In the genomic region with DNA sequence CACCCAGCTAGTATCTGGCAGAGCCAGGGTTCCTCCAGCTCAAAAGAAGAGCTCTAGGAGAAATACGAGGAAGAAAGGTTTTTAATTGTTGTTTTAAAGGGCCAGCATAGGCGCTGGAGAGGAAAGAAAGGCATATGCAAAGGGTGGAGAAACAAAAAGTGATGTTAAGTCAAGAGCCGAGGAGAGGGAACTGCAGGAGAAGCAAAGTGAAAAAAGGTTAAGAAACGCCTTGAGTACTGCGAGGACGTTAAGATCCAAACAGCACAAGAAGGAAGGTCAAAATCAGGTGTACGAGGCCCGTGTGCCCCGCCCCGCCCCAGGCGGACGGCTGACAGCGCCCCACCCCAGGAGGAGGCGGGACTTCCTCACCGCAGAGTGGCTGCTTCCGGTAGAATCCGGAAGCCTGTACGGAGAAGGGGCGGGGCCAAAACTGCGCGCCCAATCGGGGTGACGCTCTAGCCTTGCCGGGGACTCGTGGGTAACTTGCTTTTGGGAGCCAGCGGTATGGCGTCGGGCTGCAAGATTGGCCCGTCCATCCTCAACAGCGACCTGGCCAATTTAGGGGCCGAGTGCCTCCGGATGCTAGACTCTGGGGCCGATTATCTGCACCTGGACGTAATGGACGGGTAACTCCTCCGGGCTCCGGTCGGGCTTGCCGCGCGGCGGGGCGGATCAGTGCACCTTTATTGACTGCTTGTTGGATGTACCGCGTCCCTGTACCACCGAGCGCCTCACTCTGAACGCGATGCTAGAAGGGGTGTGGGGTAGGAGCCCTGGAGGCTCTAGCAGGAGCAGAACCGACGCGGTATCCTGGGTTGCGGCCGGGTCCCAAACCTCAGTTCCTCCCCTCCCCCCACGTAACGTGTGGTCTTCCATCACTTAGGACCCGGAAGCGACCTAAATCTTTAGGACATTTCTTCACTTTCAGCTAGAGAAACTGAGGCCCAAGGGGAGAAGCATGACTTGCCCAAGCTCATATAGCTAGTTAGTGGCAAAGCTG, we compare ENCODE assay signal across 8 cellular contexts. TPM values are rescaled to one million over a fixed set of nuclear protein-coding genes. Genes with fewer than 3 reads are reported as not detected.
A peak's percentile ranks its signal among the peaks of the same experiment; 100 is the strongest.
DNase-seq lines count a peak whose midpoint lies in the region; ATAC-seq and TF ChIP-seq lines count a peak whose summit lies in the region.

A gene (plus strand): TSS at position 481 of the 1,000 bp plus-strand sequence. CDS start 24 bp downstream, at position 505.

- H3K36me3 ChIP-seq in CD8-positive, alpha-beta memory T cell (ENCODE audit: insufficient read depth, low read length): no peaks in the 10 kb centered on the region
- H3K36me3 ChIP-seq in lung (ENCODE audit: control insufficient read depth in 2 of 2, insufficient read depth in 2 of 2, low read length in 2 of 2): no peaks in the 10 kb centered on the region

- H3K36me3 Mint-ChIP-seq in CD8-positive, alpha-beta memory T cell: peaks cover 0 to 33% (median 4%) of the 10 kb centered on the region in 3 donors

- peaks cover 34% of the 10 kb centered on the region for H3K4me1 ChIP-seq in CD8-positive, alpha-beta memory T cell (ENCODE audit: insufficient read depth, low read length)
- H3K4me1 ChIP-seq in lung (ENCODE audit: control insufficient read depth in 2 of 2, insufficient read depth in 2 of 2, low read length in 2 of 2): peaks cover 0 to 12% of the 10 kb centered on the region in 2 donors

- peaks cover 0 to 2% of the 10 kb centered on the region in 2 donors for H3K27me3 Mint-ChIP-seq in CD8-positive, alpha-beta memory T cell

- POLR2A ChIA-PET in CD8-positive, alpha-beta memory T cell (lab: Charles Lee): no interaction called here

- peaks cover 52 to 65% (median 58%) of the 10 kb centered on the region in 3 donors for H3K4me1 Mint-ChIP-seq in CD8-positive, alpha-beta memory T cell

- peak; percentile 94 to 97 (median 96) for DNase-seq in CD8-positive, alpha-beta memory T cell
- DNase-seq in HS-5 (ENCODE audit: low read depth) (peak; percentile 83), lung (ENCODE audit: low spot score) (peak; percentile 97)
- peak; percentile 89 for DNase-seq in NK-92 treated with Interleukin-12 subunit alpha and Interleukin-12 subunit beta, amount 100 ng/mL, for 24 hours (lab: John Stamatoyannopoulos, UW)
- DNase-seq in activated CD8-positive, alpha-beta memory T cell treated with anti-CD3 and anti-CD28 coated beads for 24 hours: peak; percentile 99
- peak; percentile 94 for DNase-seq in effector CD8-positive, alpha-beta T cell (lab: John Stamatoyannopoulos, UW)
- DNase-seq in stimulated activated CD4-positive, alpha-beta T cell treated with anti-CD3 and anti-CD28 coated beads, TNF-alpha, amount 100 ng/mL, for 4 hours (ENCODE audit: low read depth in 3 of 3): peak; percentile 95 to 96 (median 95)

- no peaks in the 10 kb centered on the region for H3K9me3 Mint-ChIP-seq in CD8-positive, alpha-beta memory T cell

- TF ChIP-seq CTCF in lung (IDR thresholded peaks at IDR 0.05; ENCODE audit: control extremely low read depth, extremely low read depth): no peak

- CTCF ChIA-PET in CD8-positive, alpha-beta memory T cell (lab: Charles Lee): no interaction called here

- H3K4me3 Mint-ChIP-seq in CD8-positive, alpha-beta memory T cell: peak within 1 kb of the TSS; percentile 91 to 98 (median 96)

- H3K27ac Mint-ChIP-seq in CD8-positive, alpha-beta memory T cell: peak within 1 kb of the TSS; percentile 77 to 98 (median 92)

- no peaks in the 10 kb centered on the region for H3K27me3 ChIP-seq in CD8-positive, alpha-beta memory T cell (ENCODE audit: insufficient read depth, low read length, poor library complexity, severe bottlenecking)
- no peaks in the 10 kb centered on the region for H3K27me3 ChIP-seq in lung (ENCODE audit: control insufficient read depth, insufficient read depth)

- H3K9me3 ChIP-seq in CD8-positive, alpha-beta memory T cell (ENCODE audit: low read length): no peaks in the 10 kb centered on the region
- H3K9me3 ChIP-seq in lung (ENCODE audit: control insufficient read depth in 2 of 2, insufficient read depth in 1 of 2, low read length in 1 of 2): no peaks in the 10 kb centered on the region

- WGBS in lung, 2 donors: 0% methylated on average over 56 to 58 of the region's 58 CpGs

- ATAC-seq in GM19468 (IDR thresholded peaks at IDR 0.05; ENCODE audit: extremely low read depth, unreplicated experiment) (peak; percentile 100), lung (ENCODE audit: insufficient read depth, low FRiP score) (peak; percentile 100)

- H3K4me3 ChIP-seq in CD8-positive, alpha-beta memory T cell (ENCODE audit: low read length): peak within 1 kb of the TSS; percentile 94
- H3K4me3 ChIP-seq in lung: peak within 1 kb of the TSS; percentile 100

- peak within 1 kb of the TSS; percentile 77 for H3K27ac ChIP-seq in CD8-positive, alpha-beta memory T cell (ENCODE audit: low read depth, low read length)
- peak within 1 kb of the TSS; percentile 91 to 95 for H3K27ac ChIP-seq in lung (ENCODE audit: low read depth in 1 of 2, low read length in 1 of 2)

RNA-seq across cellular contexts. Expression of the gene that starts here (rescaled TPM):
- 10 to 100 TPM; 49.4 to 49.8 TPM for total RNA-seq in CD8-positive, alpha-beta memory T cell
- 16.5 TPM for polyA plus RNA-seq in CD8-positive, alpha-beta memory T cell
- 10 to 100 TPM; 42.3 to 72.2 TPM for total RNA-seq in lung
- 10 to 100 TPM; 12.5 to 25.4 TPM for polyA plus RNA-seq in lung

Comparison
In these comparisons a context has a peak if more than half of its experiments do, and no peak if none do; other contexts are left out.
1. Peak in every context shown above with its lines: DNase-seq, ATAC-seq, H3K4me3 ChIP-seq and H3K27ac ChIP-seq.